10 cellular contexts compared by ENCODE assay signal in the genomic region with DNA sequence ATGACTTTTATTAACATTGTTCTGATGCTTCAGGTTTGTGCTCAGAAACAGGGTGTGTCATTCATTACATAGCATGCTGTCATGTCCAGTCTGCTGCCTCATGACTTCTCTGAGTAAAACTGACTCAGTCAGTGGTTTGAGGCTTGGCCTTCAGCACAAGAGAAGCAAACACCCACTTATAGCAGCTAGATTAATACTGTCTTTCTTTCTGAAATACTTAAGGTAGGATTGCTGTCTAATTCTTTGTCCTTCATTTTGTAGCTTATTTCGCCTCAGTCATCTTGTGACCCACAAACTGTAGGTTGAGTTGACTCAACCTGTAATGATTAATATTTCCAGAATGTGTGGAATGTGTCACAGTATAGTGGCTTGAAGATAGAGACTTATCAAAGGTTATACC. TPM values are rescaled to one million over a fixed set of nuclear protein-coding genes. Genes with fewer than 3 reads are reported as not detected.
DNase-seq lines count a peak whose midpoint lies in the region; ATAC-seq lines count a peak whose summit lies in the region.
"Had no signal": no experiment of that assay in that cellular context is flagged by ENCODE, and none has a peak within 500 bp of the region (broad histone marks: within the 10 kb centered on the region; RNA-seq: fewer than 3 reads in every experiment).

No MANE protein-coding gene starts in this region.

- H3K9me3 Mint-ChIP-seq in naive thymus-derived CD8-positive, alpha-beta T cell = peaks cover 0 to 3% (median 0%) of the 10 kb centered on the region in 9 donors
- H3K9me3 Mint-ChIP-seq: activated T-cell treated with anti-CD3 and anti-CD28 coated beads, Interleukin-2, amount 50 U/mL, for 72 hours; naive B cell had no signal

- ATAC-seq in HG03039 (IDR thresholded peaks at IDR 0.05; ENCODE audit: unreplicated experiment) = peak; percentile 45
- peak; percentile 36 for ATAC-seq in left lobe of liver
- ATAC-seq in naive thymus-derived CD8-positive, alpha-beta T cell = no peak

- H3K4me3 Mint-ChIP-seq in naive thymus-derived CD8-positive, alpha-beta T cell = no peak overlapping the region
- H3K4me3 Mint-ChIP-seq: activated T-cell treated with anti-CD3 and anti-CD28 coated beads, Interleukin-2, amount 50 U/mL, for 72 hours; naive B cell had no signal

- H3K4me1 Mint-ChIP-seq in naive thymus-derived CD8-positive, alpha-beta T cell = no peaks in the 10 kb centered on the region
- H3K4me1 Mint-ChIP-seq: naive B cell had no signal

- H3K36me3 Mint-ChIP-seq in naive thymus-derived CD8-positive, alpha-beta T cell = no peaks in the 10 kb centered on the region
- H3K36me3 Mint-ChIP-seq: naive B cell had no signal

- H3K27ac Mint-ChIP-seq in naive thymus-derived CD8-positive, alpha-beta T cell = no peak overlapping the region
- H3K27ac Mint-ChIP-seq: activated T-cell treated with anti-CD3 and anti-CD28 coated beads, Interleukin-2, amount 50 U/mL, for 72 hours; naive B cell had no signal

- H3K27me3 Mint-ChIP-seq in naive thymus-derived CD8-positive, alpha-beta T cell = peaks cover 0 to 2% (median 0%) of the 10 kb centered on the region in 5 donors

- POLR2A ChIA-PET in naive thymus-derived CD8-positive, alpha-beta T cell (lab: Charles Lee) = no interaction called here

- DNase-seq in Ammon's horn (ENCODE audit: low spot score) (peak; percentile 14), amniotic stem cell (lab: John Stamatoyannopoulos, UW) (peak; percentile 65), left lobe of liver (ENCODE audit: low spot score) (no peak), HuH-7 (ENCODE audit: low spot score) (no peak), NCI-H2227 treated with DMSO at 0.1 percent for 48 hours (lab: John Stamatoyannopoulos, UW) (no peak), NCI-H1092 (lab: John Stamatoyannopoulos, UW) (no peak)
- DNase-seq in naive thymus-derived CD8-positive, alpha-beta T cell = no peak
- DNase-seq: activated T-cell treated with anti-CD3 and anti-CD28 coated beads, Interleukin-2, amount 50 U/mL, for 72 hours; naive B cell had no signal

RNA-seq across cellular contexts. Expression of a gene that starts 32.9 kb away (rescaled TPM):
- 5.3 TPM for total RNA-seq in left lobe of liver
- total RNA-seq in naive thymus-derived CD8-positive, alpha-beta T cell = not detected
- polyA plus RNA-seq in naive thymus-derived CD8-positive, alpha-beta T cell = not detected

Comparison
In these comparisons a context has a peak if more than half of its experiments do, and no peak if none do; other contexts are left out.
1. DNase-seq: peak in Ammon's horn (single experiment) and amniotic stem cell (single experiment); none in left lobe of liver (single experiment), naive thymus-derived CD8-positive, alpha-beta T cell (0 of 10), HuH-7 (single experiment), NCI-H2227 treated with DMSO at 0.1 percent for 48 hours (single experiment) and NCI-H1092 (single experiment).
2. ATAC-seq: peak in HG03039 (single experiment) and left lobe of liver (single experiment); none in naive thymus-derived CD8-positive, alpha-beta T cell (0 of 2).